1 cellular context compared by ENCODE assay signal in genomic region chr4:120870279-120870673, GRCh38.
TF ChIP-seq lines count a peak whose summit lies in the region.

No MANE protein-coding gene starts in this region.

TF ChIP-seq in GM12878, 131 proteins besides CTCF, POLR2A, EP300 and RAD21:
- no peak for TF ChIP-seq RFX5 (IDR thresholded peaks at IDR 0.05; ENCODE audit: low read depth, low read length)
- no peak for TF ChIP-seq PAX8 (IDR thresholded peaks at IDR 0.05)
- no peak for TF ChIP-seq HCFC1 (IDR thresholded peaks at IDR 0.05; ENCODE audit: low read length)
- no peak for TF ChIP-seq SKIL (IDR thresholded peaks at IDR 0.05; ENCODE audit: low read depth, poor library complexity, severe bottlenecking)
- TF ChIP-seq SP1 (IDR thresholded peaks at IDR 0.05; ENCODE audit: low read depth, low read length): no peak
- no peak for TF ChIP-seq PKNOX1 (IDR thresholded peaks at IDR 0.05)
